ENCODE assay signal across 22 cellular contexts in the genomic region with DNA sequence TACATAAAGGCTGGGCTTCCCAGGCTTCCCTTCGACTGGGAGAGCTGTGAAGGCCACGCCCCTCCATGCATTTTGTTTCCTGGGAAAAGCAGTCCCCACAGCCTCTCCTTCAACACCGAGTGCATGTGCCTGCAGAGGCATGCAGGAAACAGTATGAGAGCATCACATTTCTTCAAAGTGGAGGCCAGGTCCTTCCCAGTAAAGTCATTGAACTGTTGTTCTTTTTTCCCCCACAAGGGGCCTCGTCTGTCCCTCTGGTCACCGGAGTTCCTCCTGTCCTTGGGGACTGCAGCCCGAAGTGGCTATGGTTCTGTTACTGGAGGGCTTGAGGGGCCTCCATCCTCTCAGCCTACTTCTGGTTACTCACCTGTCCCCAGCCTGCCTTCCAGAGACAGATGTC. TPM values are rescaled to one million over a fixed set of nuclear protein-coding genes. Genes with fewer than 3 reads are reported as not detected.
DNase-seq lines count a peak whose midpoint lies in the region; ATAC-seq, FAIRE-seq and TF ChIP-seq lines count a peak whose summit lies in the region.
"Had no signal": no experiment of that assay in that cellular context is flagged by ENCODE, and none has a peak within 500 bp of the region (broad histone marks: within the 10 kb centered on the region; RNA-seq: fewer than 3 reads in every experiment).

No MANE protein-coding gene starts in this region.

- H3K36me3 ChIP-seq in HepG2 (replicated peaks in 1 of 2; ENCODE audit: control insufficient read depth in 1 of 2, insufficient read depth in 2 of 2, low read length in 2 of 2) (no peaks in the 10 kb centered on the region), right lobe of liver (no peaks in the 10 kb centered on the region)
- H3K36me3 ChIP-seq: breast epithelium had no signal

- H3K27ac ChIP-seq in HepG2 (ENCODE audit: extremely low read length, insufficient read depth, low read length) (no peak overlapping the region), right lobe of liver (no peak overlapping the region)
- H3K27ac ChIP-seq: breast epithelium, epithelial cell of prostate, HL-60, psoas muscle, RWPE1 had no signal

- no peaks in the 10 kb centered on the region for H3K4me1 ChIP-seq in HepG2 (ENCODE audit: insufficient read depth, low read length)
- H3K4me1 ChIP-seq in right lobe of liver, result no peaks in the 10 kb centered on the region
- H3K4me1 ChIP-seq: breast epithelium, psoas muscle had no signal

- ATAC-seq in HepG2, result peak; percentile 64
- no peak for ATAC-seq in right lobe of liver
- no peak for ATAC-seq in HG03108 (IDR thresholded peaks at IDR 0.05; ENCODE audit: unreplicated experiment)
- ATAC-seq: psoas muscle had no signal

- WGBS in HepG2 (ENCODE audit: low lambda C conversion rate), result 0% methylated on average over 1 of the region's 6 CpGs
- 41% methylated on average over 3 of the region's 6 CpGs for WGBS in right lobe of liver (ENCODE audit: insufficient coverage, low coverage, low lambda C conversion rate, missing lambda C conversion rate)

- TF ChIP-seq CTCF in HepG2 (CRISPR knock-in tag; IDR thresholded peaks at IDR 0.05), result 0 out of 2 replicates have a peak, but pooled peaks have one; percentile 14
- no peak for TF ChIP-seq CTCF in right lobe of liver (IDR thresholded peaks at IDR 0.05)
- TF ChIP-seq CTCF in fibroblast of mammary gland (conservative IDR thresholded peaks at IDR 0.05; ENCODE audit: control insufficient read depth, insufficient read depth, low read depth, low read length), result peak; percentile 18

- H3K4me3 ChIP-seq in HepG2 (replicated peaks in 1 of 3; ENCODE audit: insufficient read depth in 1 of 3, low read depth in 2 of 3, low read length in 3 of 3) (no peak overlapping the region), right lobe of liver (no peak overlapping the region), fibroblast of mammary gland (ENCODE audit: control insufficient read depth, low read depth, low read length) (no peak overlapping the region)
- H3K4me3 ChIP-seq: breast epithelium, psoas muscle, smooth muscle cell had no signal

- no peak overlapping the region for H3K9ac ChIP-seq in HepG2 (ENCODE audit: insufficient read depth, low read depth, low read length)

- TF ChIP-seq RAD21 in HepG2 (CRISPR knock-in tag; IDR thresholded peaks at IDR 0.05), result no peak

- no peak overlapping the region for H2AFZ ChIP-seq in HepG2 (ENCODE audit: low read length)

- intact Hi-C loops in HepG2 (cut with micrococcal nuclease; ENCODE audit: unreplicated experiment), result loop anchor here (2.0 kb wide), 1 partner anchor 572 kb away; no protein-coding TSS in a partner anchor
- intact Hi-C loops in right lobe of liver (cut with DNase I), result no loop called here
- intact Hi-C loops in cardiac septum (cut with DNase I), result no loop called here

- FAIRE-seq in HepG2 (lab: Jason Lieb, UNC), result no peak
- FAIRE-seq: frontal cortex had no signal

- H4K20me1 ChIP-seq in HepG2 (ENCODE audit: insufficient read depth, low read length), result no peaks in the 10 kb centered on the region

- no peak for TF ChIP-seq EP300 in HepG2 (IDR thresholded peaks at IDR 0.05; ENCODE audit: low read depth in 2 of 2, low read length in 2 of 2)
- TF ChIP-seq EP300 in HepG2 (CRISPR knock-in tag; IDR thresholded peaks at IDR 0.05; ENCODE audit: borderline replicate concordance), result no peak

- no TSS peak for BruUV-seq in HepG2 (replicated peaks; lab: Mats Ljungman, UMichigan)

- no peak overlapping the region for H3K4me2 ChIP-seq in HepG2 (ENCODE audit: low read depth, low read length)
- H3K4me2 ChIP-seq: smooth muscle cell had no signal

- H3K9me3 ChIP-seq in HepG2 (ENCODE audit: low read length), result no peaks in the 10 kb centered on the region
- H3K9me3 ChIP-seq in right lobe of liver, result no peaks in the 10 kb centered on the region
- H3K9me3 ChIP-seq: breast epithelium, psoas muscle had no signal

- no peak for DNase-seq in HepG2 (ENCODE audit: low spot score)
- no peak for DNase-seq in right lobe of liver
- DNase-seq in SK-MEL-5 (ENCODE audit: low read depth, low spot score), result peak; percentile 5
- no peak for DNase-seq in fibroblast of mammary gland (ENCODE audit: low read depth)
- DNase-seq in cardiac septum (ENCODE audit: low spot score), result no peak
- no peak for DNase-seq in T-helper 1 cell
- no peak for DNase-seq in NCI-H226
- DNase-seq: activated CD4-positive, alpha-beta T cell treated with anti-CD3 and anti-CD28 coated beads, Interleukin-2, amount 10 ng/mL, durations not matched to agents 7 days and 5 days; activated CD8-positive, alpha-beta memory T cell treated with anti-CD3 and anti-CD28 coated beads, Interleukin-2, amount 50 U/mL, for 4 hours; activated effector memory CD4-positive, alpha-beta T cell treated with anti-CD3 and anti-CD28 coated beads, Interleukin-2, amount 50 U/mL, for 16 hours; CD4-positive, CD25-positive, alpha-beta regulatory T cell; NCI-H187; NCI-H446; psoas muscle; stimulated activated CD4-positive, alpha-beta T cell treated with anti-CD3 and anti-CD28 coated beads, Interleukin-4, amount 100 ng/mL, for 24 hours had no signal

- no peaks in the 10 kb centered on the region for H3K27me3 ChIP-seq in HepG2 (ENCODE audit: control insufficient read depth in 1 of 2, insufficient read depth in 2 of 2, low read length in 2 of 2)
- no peaks in the 10 kb centered on the region for H3K27me3 ChIP-seq in right lobe of liver

- in situ Hi-C loops in HepG2 (cut with HindIII; ENCODE audit: extremely low pct_ligation_motif_present, low pct_unique_long_range_greater_than_20kb) (loop anchor here (25.0 kb wide), 1 partner anchor 582 kb away; no protein-coding TSS in a partner anchor), SK-MEL-5 (cut with HindIII; ENCODE audit: low pct_unique_long_range_greater_than_20kb, low sequenced_read_pairs) (no loop called here)

- POLR2A ChIA-PET in HepG2 (lab: Yijun Ruan, JAX), result no interaction called here

- CTCF ChIA-PET in HepG2 (lab: Yijun Ruan, JAX; ENCODE audit: low intra/inter-chr PET ratio, low total read pairs), result no interaction called here

- TF ChIP-seq POLR2A in HepG2 (IDR thresholded peaks at IDR 0.05; ENCODE audit: insufficient read depth in 1 of 2, low read depth in 2 of 2, low read length in 2 of 2), result no peak
- TF ChIP-seq POLR2A in right lobe of liver (IDR thresholded peaks at IDR 0.05), result no peak

- H3K79me2 ChIP-seq in HepG2 (ENCODE audit: insufficient read depth, low read length), result no peaks in the 10 kb centered on the region

TF ChIP-seq in HepG2, 621 proteins besides CTCF, POLR2A, EP300 and RAD21:
- TF ChIP-seq ZFP37 (CRISPR knock-in tag; IDR thresholded peaks at IDR 0.05; ENCODE audit: borderline replicate concordance) (no peak), SMAD1 (CRISPR knock-in tag; IDR thresholded peaks at IDR 0.05; ENCODE audit: borderline replicate concordance, low read depth) (no peak), MTA3 (CRISPR knock-in tag; IDR thresholded peaks at IDR 0.05) (no peak)

RNA-seq across cellular contexts. Expression of a gene that starts 56.0 kb away (rescaled TPM):
- total RNA-seq in HepG2 (2016; rRNA removed; fragmentation: Illumina TruSeq; extraction: Trizol), result not detected in 2 replicates
- total RNA-seq in HepG2 (2016; cell fraction: cytosol; rRNA removed; fragmentation: Illumina TruSeq; extraction: Trizol; ENCODE audit: low read depth), result not detected in 2 replicates
- not detected in 2 replicates for total RNA-seq in HepG2 (2016; cell fraction: insoluble cytoplasmic fraction; rRNA removed; fragmentation: Illumina TruSeq; extraction: Trizol)
- not detected in 2 replicates for total RNA-seq in HepG2 (2016; cell fraction: membrane; rRNA removed; fragmentation: Illumina TruSeq; extraction: Trizol)
- total RNA-seq in HepG2 (2016; cell fraction: nucleus; rRNA removed; fragmentation: Illumina TruSeq; extraction: Trizol), result not detected in 2 replicates
- polyA plus RNA-seq in HepG2 (2011; rRNA removed), result not detected in 2 replicates
- polyA plus RNA-seq in HepG2 (2011; cell fraction: cytosol; rRNA removed), result 0.01 TPM in 1 of 2 replicates, not detected in the other
- polyA plus RNA-seq in HepG2 (2011; cell fraction: nucleus; rRNA removed), result not detected in 2 replicates
- not detected in 2 replicates for polyA plus RNA-seq in HepG2 (2012)
- not detected in 2 replicates for polyA plus RNA-seq in HepG2 (2016; cell fraction: cytosol; fragmentation: Illumina TruSeq; extraction: Trizol; ENCODE audit: low read depth)
- not detected in 2 replicates for polyA plus RNA-seq in HepG2 (2016; cell fraction: insoluble cytoplasmic fraction; fragmentation: Illumina TruSeq; extraction: Trizol; ENCODE audit: low read depth)
- polyA plus RNA-seq in HepG2 (2016; cell fraction: membrane; fragmentation: Illumina TruSeq; extraction: Trizol; ENCODE audit: low read depth), result not detected in 2 replicates
- polyA plus RNA-seq in HepG2 (2016; cell fraction: nucleus; fragmentation: Illumina TruSeq; extraction: Trizol; ENCODE audit: insufficient read depth, low read depth), result not detected in 2 replicates
- not detected in 2 replicates for polyA minus RNA-seq in HepG2 (2011; rRNA and poly(A)+ RNA removed; ENCODE audit: low replicate concordance)
- polyA minus RNA-seq in HepG2 (2011; cell fraction: cytosol; rRNA and poly(A)+ RNA removed), result not detected in 2 replicates
- polyA minus RNA-seq in HepG2 (2011; cell fraction: nucleus; rRNA and poly(A)+ RNA removed), result not detected in 2 replicates
- total RNA-seq in right lobe of liver, result 1 to 10 TPM; 1.2 to 3.5 (median 2.4) TPM
- total RNA-seq in SK-MEL-5 (2014; rRNA removed; shearing (Covaris generic)), result not detected in 2 replicates
- polyA plus RNA-seq in SK-MEL-5 (2015; cell fraction: cytosol; rRNA removed), result not detected in 2 replicates
- not detected in 2 replicates for polyA plus RNA-seq in SK-MEL-5 (2015; cell fraction: nucleus; rRNA removed)
- 37.5 TPM for total RNA-seq in cardiac septum
- total RNA-seq: smooth muscle cell had no signal

Comparison
In these comparisons a context has a peak if more than half of its experiments do, and no peak if none do; other contexts are left out.
1. CTCF ChIP-seq: peak in HepG2 (single experiment) and fibroblast of mammary gland (single experiment); none in right lobe of liver (0 of 4).